In the genomic region with DNA sequence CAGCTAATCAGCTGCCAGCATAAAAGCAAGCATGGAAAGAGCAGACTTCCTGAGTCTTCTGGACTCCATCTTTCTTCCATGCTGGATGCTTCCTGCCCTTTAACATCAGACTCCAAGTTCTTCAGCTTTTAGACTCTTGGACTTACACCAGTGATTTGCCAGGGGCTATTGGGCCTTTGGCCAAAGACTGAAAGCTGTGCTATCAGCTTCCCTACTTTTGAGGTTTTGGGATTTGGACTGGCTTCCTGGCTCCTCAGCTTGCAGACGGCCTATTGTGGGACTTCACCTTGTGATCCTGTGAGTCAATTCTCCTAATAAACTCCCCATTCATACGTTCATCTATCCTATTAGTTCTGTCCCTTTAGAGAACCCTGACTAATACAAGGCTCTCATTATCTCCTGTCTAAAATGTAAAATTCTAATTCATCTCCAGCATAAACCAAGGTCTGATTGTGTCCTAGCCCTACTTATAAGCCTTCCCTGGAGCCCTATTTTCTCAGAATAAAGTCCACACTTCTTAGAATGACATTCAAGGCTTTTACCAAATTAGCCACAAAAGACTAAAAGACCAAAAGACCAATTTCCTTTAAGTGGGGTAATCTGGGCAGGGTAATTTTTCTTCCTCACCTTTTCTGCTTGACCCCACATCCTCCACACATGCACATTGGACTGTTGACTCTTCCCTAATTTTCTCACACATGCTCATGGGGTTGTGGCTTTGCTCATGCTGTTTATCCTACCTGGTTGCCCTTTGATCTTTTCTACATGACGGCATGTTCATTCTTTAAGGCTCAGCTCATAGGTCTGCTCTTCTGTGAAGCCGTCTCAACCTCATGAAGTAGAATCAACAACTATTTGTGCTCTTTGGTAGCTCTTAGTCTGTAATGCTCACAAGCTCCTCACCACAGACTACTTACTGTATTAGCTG, we compare ENCODE assay signal across 26 cellular contexts. TPM values are rescaled to one million over a fixed set of nuclear protein-coding genes. Genes with fewer than 3 reads are reported as not detected.
DNase-seq lines count a peak whose midpoint lies in the region; ATAC-seq, FAIRE-seq and TF ChIP-seq lines count a peak whose summit lies in the region.
"Had no signal": no experiment of that assay in that cellular context is flagged by ENCODE, and none has a peak within 500 bp of the region (broad histone marks: within the 10 kb centered on the region; RNA-seq: fewer than 3 reads in every experiment).

No MANE protein-coding gene starts in this region.

- H3K36me3 Mint-ChIP-seq in Caco-2 (ENCODE audit: insufficient read depth, unreplicated experiment): no peaks in the 10 kb centered on the region
- no peaks in the 10 kb centered on the region for H3K36me3 Mint-ChIP-seq in activated T-helper 2 cell treated with anti-CD3 and anti-CD28 coated beads, Interferon-gamma antibody, Interleukin-2, Interleukin-4, amounts not matched to agents 10 μg/mL and 5 μg/mL and 100 μg/mL, durations not matched to agents 14 hours and 24 hours and 36 hours (ENCODE audit: low read depth)
- H3K36me3 Mint-ChIP-seq: CD4-positive, CD25-positive, alpha-beta regulatory T cell; naive B cell; stimulated activated naive B cell treated with anti-CD40 and anti-IgM and Interleukin-4, amounts not matched to agents 10 μg/mL and 1 μg/mL and 100 μg/mL, for 72 hours had no signal

- BruUV-seq in Caco-2 (replicated peaks; lab: Mats Ljungman, UMichigan) (no TSS peak), HepG2 (replicated peaks; lab: Mats Ljungman, UMichigan) (TSS peak; percentile 86)

- no peak for TF ChIP-seq CTCF in Caco-2 (IDR thresholded peaks at IDR 0.05; ENCODE audit: insufficient read depth in 1 of 2, low read depth in 1 of 2, low read length in 1 of 2, severe bottlenecking in 1 of 2, unreplicated experiment in 1 of 2)
- no peak for TF ChIP-seq CTCF in KMS-11 (conservative IDR thresholded peaks at IDR 0.05; ENCODE audit: low read depth, low read length)
- TF ChIP-seq CTCF in HepG2 (CRISPR knock-in tag; IDR thresholded peaks at IDR 0.05): no peak

- H3K9me3 Mint-ChIP-seq in Caco-2 (ENCODE audit: unreplicated experiment): no peaks in the 10 kb centered on the region
- no peaks in the 10 kb centered on the region for H3K9me3 Mint-ChIP-seq in activated T-helper 2 cell treated with anti-CD3 and anti-CD28 coated beads, Interferon-gamma antibody, Interleukin-2, Interleukin-4, amounts not matched to agents 10 μg/mL and 5 μg/mL and 100 μg/mL, durations not matched to agents 14 hours and 24 hours and 36 hours
- H3K9me3 Mint-ChIP-seq: activated CD4-positive, alpha-beta T cell treated with anti-CD3 and anti-CD28 coated beads, Interleukin-2, amount 10 ng/mL, durations not matched to agents 7 days and 5 days; GM23338; naive B cell; stimulated activated naive B cell treated with anti-CD40 and anti-IgM and Interleukin-4, amounts not matched to agents 10 μg/mL and 1 μg/mL and 100 μg/mL, for 72 hours had no signal

- WGBS in HepG2 (ENCODE audit: low lambda C conversion rate): 4% methylated on average over 4 of the region's 4 CpGs

- POLR2A ChIA-PET in Caco-2 (lab: Charles Lee): interaction anchor here (0.9 kb wide), 1 partner anchor 106 kb away, joined by 3 read pairs; no protein-coding TSS in a partner anchor
- POLR2A ChIA-PET in HepG2 (lab: Yijun Ruan, JAX): interaction anchor here (1.1 to 3.9 kb wide), 13 partner anchors 11 to 107 kb away, joined by 3 to 36 read pairs (median 7); partner anchors contain the start of genes ENAH and SRP9

- no peak overlapping the region for H3K9ac ChIP-seq in KMS-11
- peak overlapping the region; percentile 59 for H3K9ac ChIP-seq in HepG2 (ENCODE audit: insufficient read depth, low read depth, low read length)
- H3K9ac ChIP-seq: parathyroid adenoma had no signal

- H4K20me1 ChIP-seq in KMS-11 (ENCODE audit: insufficient read depth) (no peaks in the 10 kb centered on the region), HepG2 (ENCODE audit: insufficient read depth, low read length) (no peaks in the 10 kb centered on the region)

- H3K4me2 ChIP-seq in KMS-11: peak overlapping the region; percentile 31; the same call in 1 of the 2 replicates
- peak overlapping the region; percentile 65 for H3K4me2 ChIP-seq in HepG2 (ENCODE audit: low read depth, low read length)
- H3K4me2 ChIP-seq: GM23338 had no signal

- H3K27me3 ChIP-seq in Caco-2 (replicated peaks; ENCODE audit: control insufficient read depth, insufficient read depth, low read length): no peaks in the 10 kb centered on the region
- no peaks in the 10 kb centered on the region for H3K27me3 ChIP-seq in KMS-11 (ENCODE audit: insufficient read depth, low read depth)
- H3K27me3 ChIP-seq in HepG2 (ENCODE audit: control insufficient read depth in 1 of 2, insufficient read depth in 2 of 2, low read length in 2 of 2): no peaks in the 10 kb centered on the region
- H3K27me3 ChIP-seq: brain microvascular endothelial cell, colonic mucosa, testis had no signal

- peaks cover 15% of the 10 kb centered on the region for H3K4me1 ChIP-seq in Caco-2
- H3K4me1 ChIP-seq in KMS-11 (ENCODE audit: low read depth, poor library complexity, severe bottlenecking): peaks cover 31% of the 10 kb centered on the region
- peaks cover 27% of the 10 kb centered on the region for H3K4me1 ChIP-seq in HepG2 (ENCODE audit: insufficient read depth, low read length)
- H3K4me1 ChIP-seq: colonic mucosa, testis had no signal

- H3K4me3 ChIP-seq in Caco-2 (ENCODE audit: low read depth, low read length) (no peak overlapping the region), KMS-11 (IDR thresholded peaks at IDR 0.05; ENCODE audit: insufficient read depth, low read depth, low read length) (no peak overlapping the region), HepG2 (replicated peaks in 1 of 3; ENCODE audit: insufficient read depth in 1 of 3, low read depth in 2 of 3, low read length in 3 of 3) (peak overlapping the region in 1 of 3 experiments; percentile 30; a peak in 1 of 6 replicates)
- H3K4me3 ChIP-seq: colonic mucosa, GM23338, testis had no signal

- H3K36me3 ChIP-seq in Caco-2 (ENCODE audit: control insufficient read depth, insufficient read depth, low read length) (no peaks in the 10 kb centered on the region), KMS-11 (ENCODE audit: insufficient read depth) (no peaks in the 10 kb centered on the region), HepG2 (replicated peaks in 1 of 2; ENCODE audit: control insufficient read depth in 1 of 2, insufficient read depth in 2 of 2, low read length in 2 of 2) (no peaks in the 10 kb centered on the region)
- H3K36me3 ChIP-seq: brain microvascular endothelial cell, colonic mucosa had no signal

- TF ChIP-seq RAD21 in HepG2 (CRISPR knock-in tag; IDR thresholded peaks at IDR 0.05): no peak

- H3K9me3 ChIP-seq in Caco-2 (no peaks in the 10 kb centered on the region), HepG2 (ENCODE audit: low read length) (no peaks in the 10 kb centered on the region)
- H3K9me3 ChIP-seq: colonic mucosa, testis had no signal

- peak overlapping the region; percentile 1 for H3K4me3 Mint-ChIP-seq in Caco-2 (ENCODE audit: unreplicated experiment)
- no peak overlapping the region for H3K4me3 Mint-ChIP-seq in activated T-helper 2 cell treated with anti-CD3 and anti-CD28 coated beads, Interferon-gamma antibody, Interleukin-2, Interleukin-4, amounts not matched to agents 10 μg/mL and 5 μg/mL and 100 μg/mL, durations not matched to agents 14 hours and 24 hours and 36 hours (ENCODE audit: low read depth)
- H3K4me3 Mint-ChIP-seq: activated CD4-positive, alpha-beta T cell treated with anti-CD3 and anti-CD28 coated beads, Interleukin-2, amount 10 ng/mL, durations not matched to agents 7 days and 5 days; CD4-positive, CD25-positive, alpha-beta regulatory T cell; GM23338; naive B cell; stimulated activated naive B cell treated with anti-CD40 and anti-IgM and Interleukin-4, amounts not matched to agents 10 μg/mL and 1 μg/mL and 100 μg/mL, for 72 hours had no signal

- H3K27ac Mint-ChIP-seq in Caco-2 (ENCODE audit: unreplicated experiment): peak overlapping the region; percentile 14
- H3K27ac Mint-ChIP-seq in activated T-helper 2 cell treated with anti-CD3 and anti-CD28 coated beads, Interferon-gamma antibody, Interleukin-2, Interleukin-4, amounts not matched to agents 10 μg/mL and 5 μg/mL and 100 μg/mL, durations not matched to agents 14 hours and 24 hours and 36 hours: no peak overlapping the region
- H3K27ac Mint-ChIP-seq: activated CD4-positive, alpha-beta T cell treated with anti-CD3 and anti-CD28 coated beads, Interleukin-2, amount 10 ng/mL, durations not matched to agents 7 days and 5 days; CD4-positive, CD25-positive, alpha-beta regulatory T cell; GM23338; stimulated activated naive B cell treated with anti-CD40 and anti-IgM and Interleukin-4, amounts not matched to agents 10 μg/mL and 1 μg/mL and 100 μg/mL, for 72 hours had no signal

- in situ Hi-C loops in HepG2 (cut with HindIII; ENCODE audit: extremely low pct_ligation_motif_present, low pct_unique_long_range_greater_than_20kb): no loop called here

- H3K27me3 Mint-ChIP-seq in Caco-2 (ENCODE audit: insufficient read depth, unreplicated experiment): no peaks in the 10 kb centered on the region
- peaks cover 14% of the 10 kb centered on the region for H3K27me3 Mint-ChIP-seq in activated T-helper 2 cell treated with anti-CD3 and anti-CD28 coated beads, Interferon-gamma antibody, Interleukin-2, Interleukin-4, amounts not matched to agents 10 μg/mL and 5 μg/mL and 100 μg/mL, durations not matched to agents 14 hours and 24 hours and 36 hours (ENCODE audit: low read depth)

- ATAC-seq in HepG2 (peak; percentile 96), GM21515 (IDR thresholded peaks at IDR 0.05; ENCODE audit: unreplicated experiment) (no peak)
- ATAC-seq: GM23338; Right ventricle myocardium inferior; stimulated activated naive B cell treated with anti-CD40 and anti-IgM and Interleukin-4, amounts not matched to agents 10 μg/mL and 1 μg/mL and 100 μg/mL, for 72 hours had no signal

- no peak overlapping the region for H2AFZ ChIP-seq in KMS-11 (ENCODE audit: low read depth)
- no peak overlapping the region for H2AFZ ChIP-seq in HepG2 (ENCODE audit: low read length)
- H2AFZ ChIP-seq: GM23338, parathyroid adenoma had no signal

- H3K27ac ChIP-seq in KMS-11: no peak overlapping the region
- peak overlapping the region; percentile 63 for H3K27ac ChIP-seq in HepG2 (ENCODE audit: extremely low read length, insufficient read depth, low read length)
- H3K27ac ChIP-seq: brain microvascular endothelial cell, colonic mucosa, parathyroid adenoma, testis had no signal

- intact Hi-C loops in Caco-2 (cut with micrococcal nuclease; ENCODE audit: unreplicated experiment): no loop called here
- intact Hi-C loops in HepG2 (cut with micrococcal nuclease; ENCODE audit: unreplicated experiment): loop anchor here (1.0 kb wide), 1 partner anchor 29 kb away; no protein-coding TSS in a partner anchor
- intact Hi-C loops in activated T-helper 2 cell treated with anti-CD3 and anti-CD28 coated beads, Interferon-gamma antibody, Interleukin-2, Interleukin-4, amounts not matched to agents 10 μg/mL and 5 μg/mL and 100 μg/mL, durations not matched to agents 14 hours and 24 hours and 36 hours (cut with micrococcal nuclease): no loop called here

- FAIRE-seq in HepG2 (lab: Jason Lieb, UNC): peak; percentile 92
- FAIRE-seq: GM12892 had no signal

- CTCF ChIA-PET in Caco-2 (lab: Charles Lee): interaction anchor here (0.6 to 1.0 kb wide), 4 partner anchors 13 to 141 kb away, joined by 3 to 4 read pairs (median 3); no protein-coding TSS in a partner anchor
- CTCF ChIA-PET in HepG2 (lab: Yijun Ruan, JAX; ENCODE audit: low intra/inter-chr PET ratio, low total read pairs): no interaction called here

- TF ChIP-seq POLR2A in HepG2 (IDR thresholded peaks at IDR 0.05; ENCODE audit: insufficient read depth in 1 of 2, low read depth in 2 of 2, low read length in 2 of 2) (peak in 1 of 2 experiments; percentile 35; a peak in 1 of 4 replicates), erythroblast (IDR thresholded peaks at IDR 0.05; ENCODE audit: low read length) (no peak)

- DNase-seq in Caco-2: peak in 1 of 2 experiments; percentile 22
- DNase-seq in astrocyte of the hippocampus (ENCODE audit: low read depth, low spot score): peak; percentile 62
- peak; percentile 97 for DNase-seq in HepG2 (ENCODE audit: low spot score)
- no peak for DNase-seq in activated T-helper 2 cell treated with anti-CD3 and anti-CD28 coated beads, Interferon-gamma antibody, Interleukin-2, Interleukin-4, amounts not matched to agents 10 μg/mL and 5 μg/mL and 100 μg/mL, durations not matched to agents 14 hours and 24 hours and 36 hours (ENCODE audit: low spot score)
- DNase-seq in DMS79 treated with DMSO at 0.1 percent for 48 hours (lab: John Stamatoyannopoulos, UW): no peak
- DNase-seq in erythroblast (lab: John Stamatoyannopoulos, UW): no peak
- DNase-seq: activated CD4-positive, alpha-beta T cell treated with anti-CD3 and anti-CD28 coated beads, Interleukin-2, amount 10 ng/mL, durations not matched to agents 7 days and 5 days; brain microvascular endothelial cell; CD4-positive, CD25-positive, alpha-beta regulatory T cell; colonic mucosa; DMS153; KG1; mesenchymal stem cell; naive B cell; NCI-H1930; NCI-H510A treated with DMSO at 0.1 percent for 48 hours; stimulated activated CD4-positive, alpha-beta T cell treated with anti-CD3 and anti-CD28 coated beads, Interleukin-1b, Interleukin-23, amount 100 ng/mL, for 48 hours; stimulated activated naive B cell treated with anti-CD40 and anti-IgM and Interleukin-4, amounts not matched to agents 10 μg/mL and 1 μg/mL and 100 μg/mL, for 72 hours; T-helper 1 cell; testis had no signal

- peaks cover 12% of the 10 kb centered on the region for H3K4me1 Mint-ChIP-seq in Caco-2 (ENCODE audit: low read depth, unreplicated experiment)
- no peaks in the 10 kb centered on the region for H3K4me1 Mint-ChIP-seq in activated T-helper 2 cell treated with anti-CD3 and anti-CD28 coated beads, Interferon-gamma antibody, Interleukin-2, Interleukin-4, amounts not matched to agents 10 μg/mL and 5 μg/mL and 100 μg/mL, durations not matched to agents 14 hours and 24 hours and 36 hours (ENCODE audit: low read depth)
- H3K4me1 Mint-ChIP-seq: CD4-positive, CD25-positive, alpha-beta regulatory T cell; stimulated activated naive B cell treated with anti-CD40 and anti-IgM and Interleukin-4, amounts not matched to agents 10 μg/mL and 1 μg/mL and 100 μg/mL, for 72 hours had no signal

- TF ChIP-seq EP300 in HepG2 (IDR thresholded peaks at IDR 0.05; ENCODE audit: low read depth in 2 of 2, low read length in 2 of 2) (peak; percentile 27 to 86; a peak in 3 of 4 replicates), HepG2 (CRISPR knock-in tag; IDR thresholded peaks at IDR 0.05; ENCODE audit: borderline replicate concordance) (peak; percentile 82)

- H3K79me2 ChIP-seq in KMS-11 (ENCODE audit: insufficient read depth, low read depth) (no peaks in the 10 kb centered on the region), HepG2 (ENCODE audit: insufficient read depth, low read length) (no peaks in the 10 kb centered on the region)
- H3K79me2 ChIP-seq: parathyroid adenoma had no signal

RNA-seq across cellular contexts. Expression of gene ENAH, which starts 18.1 kb away (rescaled TPM):
- total RNA-seq in Caco-2 (2022) (78.0 and 80.0 TPM in 2 replicates), HepG2 (2016; rRNA removed; fragmentation: Illumina TruSeq; extraction: Trizol) (58.3 and 60.2 TPM in 2 replicates)
- total RNA-seq in HepG2 (2016; cell fraction: cytosol; rRNA removed; fragmentation: Illumina TruSeq; extraction: Trizol; ENCODE audit: low read depth): 12.4 and 12.9 TPM in 2 replicates
- total RNA-seq in HepG2 (2016; cell fraction: insoluble cytoplasmic fraction; rRNA removed; fragmentation: Illumina TruSeq; extraction: Trizol): 52.4 and 56.6 TPM in 2 replicates
- total RNA-seq in HepG2 (2016; cell fraction: membrane; rRNA removed; fragmentation: Illumina TruSeq; extraction: Trizol): 39.4 and 43.3 TPM in 2 replicates
- total RNA-seq in HepG2 (2016; cell fraction: nucleus; rRNA removed; fragmentation: Illumina TruSeq; extraction: Trizol): 34.5 and 40.2 TPM in 2 replicates
- 21.9 and 22.1 TPM in 2 replicates for polyA plus RNA-seq in HepG2 (2011; rRNA removed)
- polyA plus RNA-seq in HepG2 (2011; cell fraction: cytosol; rRNA removed): 8.7 and 16.5 TPM in 2 replicates
- polyA plus RNA-seq in HepG2 (2011; cell fraction: nucleus; rRNA removed): 15.6 and 18.2 TPM in 2 replicates
- polyA plus RNA-seq in HepG2 (2012): 33.3 and 35.6 TPM in 2 replicates
- 5.6 and 6.6 TPM in 2 replicates for polyA plus RNA-seq in HepG2 (2016; cell fraction: cytosol; fragmentation: Illumina TruSeq; extraction: Trizol; ENCODE audit: low read depth)
- polyA plus RNA-seq in HepG2 (2016; cell fraction: insoluble cytoplasmic fraction; fragmentation: Illumina TruSeq; extraction: Trizol; ENCODE audit: low read depth): 56.7 and 61.8 TPM in 2 replicates
- 22.3 and 23.2 TPM in 2 replicates for polyA plus RNA-seq in HepG2 (2016; cell fraction: membrane; fragmentation: Illumina TruSeq; extraction: Trizol; ENCODE audit: low read depth)
- polyA plus RNA-seq in HepG2 (2016; cell fraction: nucleus; fragmentation: Illumina TruSeq; extraction: Trizol; ENCODE audit: insufficient read depth, low read depth): 42.6 and 45.8 TPM in 2 replicates
- polyA minus RNA-seq in HepG2 (2011; rRNA and poly(A)+ RNA removed; ENCODE audit: low replicate concordance): 28.4 and 36.9 TPM in 2 replicates
- 31.7 and 36.5 TPM in 2 replicates for polyA minus RNA-seq in HepG2 (2011; cell fraction: cytosol; rRNA and poly(A)+ RNA removed)
- polyA minus RNA-seq in HepG2 (2011; cell fraction: nucleus; rRNA and poly(A)+ RNA removed): 39.4 and 49.1 TPM in 2 replicates
- 0.11 and 0.14 TPM in 2 replicates for total RNA-seq in activated T-helper 2 cell treated with anti-CD3 and anti-CD28 coated beads, Interferon-gamma antibody, Interleukin-2, Interleukin-4, amounts not matched to agents 10 μg/mL and 5 μg/mL and 100 μg/mL, durations not matched to agents 14 hours and 24 hours and 36 hours
- total RNA-seq: activated CD4-positive, alpha-beta T cell treated with anti-CD3 and anti-CD28 coated beads, Interleukin-2, amount 10 ng/mL, durations not matched to agents 7 days and 5 days; CD4-positive, CD25-positive, alpha-beta regulatory T cell had no signal

Comparison
In these comparisons a context has a peak if more than half of its experiments do, and no peak if none do; other contexts are left out.
1. DNase-seq: peak in astrocyte of the hippocampus (single experiment) and HepG2 (single experiment); none in activated T-helper 2 cell treated with anti-CD3 and anti-CD28 coated beads, Interferon-gamma antibody, Interleukin-2, Interleukin-4, amounts not matched to agents 10 μg/mL and 5 μg/mL and 100 μg/mL, durations not matched to agents 14 hours and 24 hours and 36 hours (single experiment), DMS79 treated with DMSO at 0.1 percent for 48 hours (single experiment) and erythroblast (0 of 2).
2. RNA of gene ENAH, which starts 18.1 kb away (total RNA-seq): 78.0 to 80.0 TPM in Caco-2 and 12.4 to 60.2 TPM in HepG2; 0.11 to 0.14 TPM in activated T-helper 2 cell treated with anti-CD3 and anti-CD28 coated beads, Interferon-gamma antibody, Interleukin-2, Interleukin-4, amounts not matched to agents 10 μg/mL and 5 μg/mL and 100 μg/mL, durations not matched to agents 14 hours and 24 hours and 36 hours; every median in the first group is over 10 times any median in the second.